ENCODE assay signal across 9 cellular contexts in the genomic region with DNA sequence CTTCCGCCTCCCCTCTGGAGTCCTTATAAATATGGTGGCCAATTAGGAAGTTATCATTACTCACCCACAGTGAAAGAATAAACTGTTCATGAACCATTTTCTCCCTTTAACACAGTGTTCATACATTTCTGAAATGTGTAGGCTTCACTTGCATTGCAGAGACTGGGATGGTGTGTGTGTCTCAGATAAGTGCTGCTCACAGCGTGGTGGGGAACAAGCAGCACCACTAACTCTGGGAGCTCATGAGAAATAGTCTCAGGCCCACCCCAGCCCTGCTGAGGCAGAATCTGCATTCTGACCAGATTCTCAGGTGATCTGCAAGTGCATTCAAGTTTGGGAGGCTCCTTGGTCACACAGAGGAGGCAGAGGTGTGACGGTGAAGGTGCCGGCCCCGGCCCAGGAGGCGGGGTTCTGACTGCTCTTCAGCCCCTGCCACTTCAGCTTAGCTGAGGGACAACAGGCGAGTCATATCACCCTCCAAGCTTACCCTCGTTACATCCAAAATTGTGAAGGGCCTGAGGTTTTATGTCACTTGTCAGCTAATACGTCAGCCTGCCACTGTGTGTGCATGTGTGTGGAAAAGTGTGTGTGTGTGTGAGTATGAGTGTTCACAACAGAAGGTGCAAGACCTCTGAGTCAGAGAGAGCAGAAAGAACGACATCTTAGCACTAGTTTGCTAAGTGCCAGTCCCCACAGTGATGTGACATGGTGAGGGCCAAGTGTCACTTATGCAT. TPM values are rescaled to one million over a fixed set of nuclear protein-coding genes. Genes with fewer than 3 reads are reported as not detected.
DNase-seq lines count a peak whose midpoint lies in the region; ATAC-seq and TF ChIP-seq lines count a peak whose summit lies in the region.
"Had no signal": no experiment of that assay in that cellular context is flagged by ENCODE, and none has a peak within 500 bp of the region (broad histone marks: within the 10 kb centered on the region; RNA-seq: fewer than 3 reads in every experiment).

No MANE protein-coding gene starts in this region.

- ATAC-seq in GM18907 (IDR thresholded peaks at IDR 0.05; ENCODE audit: unreplicated experiment) (peak; percentile 4), HG02852 (IDR thresholded peaks at IDR 0.05; ENCODE audit: unreplicated experiment) (peak; percentile 4)

- H3K4me1 Mint-ChIP-seq in activated naive CD8-positive, alpha-beta T cell treated with anti-CD3 and anti-CD28 coated beads for 36 hours: peaks cover 20% of the 10 kb centered on the region
- H3K4me1 Mint-ChIP-seq in neural crest cell: no peaks in the 10 kb centered on the region

- H3K36me3 Mint-ChIP-seq in activated naive CD8-positive, alpha-beta T cell treated with anti-CD3 and anti-CD28 coated beads for 36 hours: peaks cover 24% of the 10 kb centered on the region
- H3K36me3 Mint-ChIP-seq in neural crest cell (ENCODE audit: low read depth): peaks cover 17% of the 10 kb centered on the region

- H3K4me3 Mint-ChIP-seq in activated naive CD8-positive, alpha-beta T cell treated with anti-CD3 and anti-CD28 coated beads for 36 hours: no peak overlapping the region
- no peak overlapping the region for H3K4me3 Mint-ChIP-seq in neural crest cell

- no peaks in the 10 kb centered on the region for H3K27me3 Mint-ChIP-seq in activated naive CD8-positive, alpha-beta T cell treated with anti-CD3 and anti-CD28 coated beads for 36 hours
- no peaks in the 10 kb centered on the region for H3K27me3 Mint-ChIP-seq in neural crest cell (ENCODE audit: low read depth)

- no peak for DNase-seq in activated naive CD8-positive, alpha-beta T cell treated with anti-CD3 and anti-CD28 coated beads for 36 hours
- DNase-seq in neural crest cell (ENCODE audit: low read depth, low spot score) (no peak), COLO668 (lab: John Stamatoyannopoulos, UW; ENCODE audit: unreplicated experiment) (no peak), SIG-M5 treated with dmso at 0.1 percent for 504 hours (lab: John Stamatoyannopoulos, UW; ENCODE audit: unreplicated experiment) (no peak), Ammon's horn (ENCODE audit: low spot score) (no peak), Kasumi-1 (lab: John Stamatoyannopoulos, UW) (no peak)
- DNase-seq: testis had no signal

- no peaks in the 10 kb centered on the region for H3K9me3 Mint-ChIP-seq in activated naive CD8-positive, alpha-beta T cell treated with anti-CD3 and anti-CD28 coated beads for 36 hours
- peaks cover under 1% of the 10 kb centered on the region for H3K9me3 Mint-ChIP-seq in neural crest cell

- peak overlapping the region; percentile 9 for H3K27ac Mint-ChIP-seq in activated naive CD8-positive, alpha-beta T cell treated with anti-CD3 and anti-CD28 coated beads for 36 hours
- peak overlapping the region; percentile 38 for H3K27ac Mint-ChIP-seq in neural crest cell (ENCODE audit: unreplicated experiment)

- no peak for TF ChIP-seq CTCF in neural crest cell (conservative IDR thresholded peaks at IDR 0.05)

RNA-seq across cellular contexts. Expression of a gene that starts 34.7 kb away (rescaled TPM):
- 10 to 100 TPM; 53.2 to 53.4 TPM for total RNA-seq in activated naive CD8-positive, alpha-beta T cell treated with anti-CD3 and anti-CD28 coated beads for 36 hours
- 107 and 111 TPM in 2 replicates for total RNA-seq in neural crest cell
